Comparison of ENCODE assay signal across 8 cellular contexts in the genomic region with DNA sequence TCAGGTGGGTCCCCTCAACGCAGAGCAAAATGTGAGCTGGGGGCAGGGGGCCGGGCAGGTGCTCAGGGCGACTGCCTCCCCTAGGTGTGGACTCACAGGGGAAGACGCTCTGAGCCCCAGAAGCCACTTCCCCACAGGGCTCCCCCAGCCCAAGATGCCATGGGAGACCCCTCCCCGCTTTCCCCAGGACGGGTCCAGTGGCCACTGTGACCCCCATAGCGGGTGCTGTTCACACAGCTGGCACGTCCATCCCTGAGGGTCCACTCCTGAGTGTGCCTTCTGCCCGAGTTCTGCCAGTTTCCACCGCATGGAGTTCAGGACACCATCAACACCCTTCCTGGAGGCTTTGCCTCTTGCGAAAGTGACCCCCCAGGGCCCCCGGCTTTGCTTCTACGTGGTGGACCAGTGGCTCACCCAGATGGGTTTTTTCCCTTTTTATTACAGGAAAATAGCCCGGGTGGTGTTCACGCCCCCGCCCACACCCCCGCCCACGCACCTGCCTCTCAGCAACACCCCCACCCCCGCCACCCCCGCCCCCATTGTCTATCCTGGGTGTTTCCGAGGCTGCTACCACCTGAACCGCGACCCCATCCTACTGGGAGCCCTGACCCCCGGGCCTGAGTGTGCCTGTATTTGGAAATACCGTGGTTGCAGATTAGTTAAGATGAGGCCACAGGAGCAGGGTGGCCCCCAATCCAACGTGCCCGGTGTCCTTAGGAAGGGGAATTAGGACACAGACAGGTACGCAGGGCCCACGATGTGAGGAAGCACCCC. TPM values are rescaled to one million over a fixed set of nuclear protein-coding genes. Genes with fewer than 3 reads are reported as not detected.
DNase-seq lines count a peak whose midpoint lies in the region; ATAC-seq and TF ChIP-seq lines count a peak whose summit lies in the region.

No MANE protein-coding gene starts in this region.

- TF ChIP-seq EP300 in upper lobe of left lung (IDR thresholded peaks at IDR 0.05): no peak

- no peaks in the 10 kb centered on the region for H3K27me3 ChIP-seq in upper lobe of left lung

- H3K4me1 Mint-ChIP-seq in activated CD4-positive, alpha-beta T cell treated with anti-CD3 and anti-CD28 coated beads for 36 hours: peaks cover 38% of the 10 kb centered on the region

- peak overlapping the region; percentile 39 to 81 (median 72) for H3K27ac ChIP-seq in upper lobe of left lung

- H3K27ac Mint-ChIP-seq in activated CD4-positive, alpha-beta T cell treated with anti-CD3 and anti-CD28 coated beads for 36 hours: peak overlapping the region; percentile 93

- CTCF ChIA-PET in activated CD4-positive, alpha-beta T cell treated with anti-CD3 and anti-CD28 coated beads for 36 hours (lab: Charles Lee): interaction anchor here (1.0 to 1.1 kb wide), 4 partner anchors 15 to 150 kb away, joined by 3 to 4 read pairs (median 4); no protein-coding TSS in a partner anchor

- POLR2A ChIA-PET in activated CD4-positive, alpha-beta T cell treated with anti-CD3 and anti-CD28 coated beads for 36 hours (lab: Charles Lee): interaction anchor here (0.6 to 1.3 kb wide), 3 partner anchors 19 to 51 kb away, joined by 3 read pairs; no protein-coding TSS in a partner anchor

- H3K36me3 ChIP-seq in upper lobe of left lung: no peaks in the 10 kb centered on the region

- H3K4me3 Mint-ChIP-seq in activated CD4-positive, alpha-beta T cell treated with anti-CD3 and anti-CD28 coated beads for 36 hours: peak overlapping the region; percentile 72

- WGBS in upper lobe of left lung, 2 donors: 59 to 74% methylated on average over 19 to 23 of the region's 29 CpGs

- H3K36me3 Mint-ChIP-seq in activated CD4-positive, alpha-beta T cell treated with anti-CD3 and anti-CD28 coated beads for 36 hours (ENCODE audit: low read depth): no peaks in the 10 kb centered on the region

- ATAC-seq in activated CD4-positive, alpha-beta T cell treated with anti-CD3 and anti-CD28 coated beads for 36 hours: peak; percentile 9
- ATAC-seq in upper lobe of left lung (ENCODE audit: low FRiP score in 2 of 2) (no peak), HG03139 (IDR thresholded peaks at IDR 0.05; ENCODE audit: unreplicated experiment) (no peak), HG02870 (IDR thresholded peaks at IDR 0.05; ENCODE audit: unreplicated experiment) (no peak)

- TF ChIP-seq POLR2A in upper lobe of left lung (IDR thresholded peaks at IDR 0.05): no peak

- no peak for TF ChIP-seq CTCF in upper lobe of left lung (IDR thresholded peaks at IDR 0.05)

- intact Hi-C loops in activated CD4-positive, alpha-beta T cell treated with anti-CD3 and anti-CD28 coated beads for 36 hours (cut with DNase I, micrococcal nuclease): loop anchor here (1.0 to 5.0 kb wide), 14 partner anchors 14 to 1020 kb away; a partner anchor contains a TSS

- H3K9me3 ChIP-seq in upper lobe of left lung: no peaks in the 10 kb centered on the region

- H3K27me3 Mint-ChIP-seq in activated CD4-positive, alpha-beta T cell treated with anti-CD3 and anti-CD28 coated beads for 36 hours: no peaks in the 10 kb centered on the region

- H3K9me3 Mint-ChIP-seq in activated CD4-positive, alpha-beta T cell treated with anti-CD3 and anti-CD28 coated beads for 36 hours (ENCODE audit: low read depth): no peaks in the 10 kb centered on the region

- peaks cover 7 to 37% (median 29%) of the 10 kb centered on the region in 4 donors for H3K4me1 ChIP-seq in upper lobe of left lung

- H3K4me3 ChIP-seq in upper lobe of left lung: peak overlapping the region in 3 of 4 donors; percentile 10 to 36 (median 34)

- DNase-seq in activated CD4-positive, alpha-beta T cell treated with anti-CD3 and anti-CD28 coated beads for 36 hours: peak; percentile 64
- no peak for DNase-seq in activated CD4-positive, alpha-beta T cell treated with anti-CD3 and anti-CD28 coated beads for 1 hour
- DNase-seq in activated T-cell treated with anti-CD3 and anti-CD28 coated beads, Interleukin-2, amount 50 U/mL, for 48 hours: peak; percentile 66 to 70
- DNase-seq in mesenteric fat pad (ENCODE audit: low spot score): peak; percentile 73
- peak; percentile 19 to 54 for DNase-seq in upper lobe of left lung
- no peak for DNase-seq in NCI-H1694 treated with DMSO at 0.1 percent for 48 hours (lab: John Stamatoyannopoulos, UW)

RNA-seq across cellular contexts. Expression of a gene that starts 32.0 kb away (rescaled TPM):
- 10 to 100 TPM; 13.1 to 14.8 TPM for total RNA-seq in activated CD4-positive, alpha-beta T cell treated with anti-CD3 and anti-CD28 coated beads for 36 hours
- total RNA-seq in mesenteric fat pad: 19.2 TPM
- 100 to 1,000 TPM in 1 of 6 donors, 10 to 100 TPM in 5; 31.0 to 109 (median 37.5) TPM for total RNA-seq in upper lobe of left lung

RNA-seq across cellular contexts. Expression of a gene that starts 46.2 kb away (rescaled TPM):
- 10 to 100 TPM; 17.7 to 29.7 TPM for total RNA-seq in activated CD4-positive, alpha-beta T cell treated with anti-CD3 and anti-CD28 coated beads for 36 hours
- total RNA-seq in mesenteric fat pad (29.8 TPM), upper lobe of left lung (10 to 100 TPM; 26.0 to 82.6 (median 40.8) TPM)

RNA-seq across cellular contexts. Expression of a gene that starts 52.8 kb away (rescaled TPM):
- total RNA-seq in activated CD4-positive, alpha-beta T cell treated with anti-CD3 and anti-CD28 coated beads for 36 hours: 10 to 100 TPM; 11.3 to 14.6 TPM
- total RNA-seq in mesenteric fat pad (6.3 TPM), upper lobe of left lung (10 to 100 TPM in 4 of 6 donors, 1 to 10 TPM in 2; 9.1 to 25.1 (median 11.5) TPM)

Comparison
In these comparisons a context has a peak if more than half of its experiments do, and no peak if none do; other contexts are left out.
1. DNase-seq: peak in activated CD4-positive, alpha-beta T cell treated with anti-CD3 and anti-CD28 coated beads for 36 hours (single experiment), activated T-cell treated with anti-CD3 and anti-CD28 coated beads, Interleukin-2, amount 50 U/mL, for 48 hours (2 of 2), mesenteric fat pad (single experiment) and upper lobe of left lung (2 of 2); none in activated CD4-positive, alpha-beta T cell treated with anti-CD3 and anti-CD28 coated beads for 1 hour (single experiment) and NCI-H1694 treated with DMSO at 0.1 percent for 48 hours (single experiment).